In genomic region chr10:78218833-78219490, GRCh38 we compare ENCODE assay signal across 26 cellular contexts.
DNase-seq lines count a peak whose midpoint lies in the region; ATAC-seq and TF ChIP-seq lines count a peak whose summit lies in the region.
"Had no signal": no experiment of that assay in that cellular context is flagged by ENCODE, and none has a peak within 500 bp of the region (broad histone marks: within the 10 kb centered on the region; RNA-seq: fewer than 3 reads in every experiment).

No MANE protein-coding gene starts in this region.

- H4K20me1 ChIP-seq in SK-N-SH (ENCODE audit: insufficient read depth), result no peaks in the 10 kb centered on the region

- TF ChIP-seq RAD21 in SK-N-SH (IDR thresholded peaks at IDR 0.05; ENCODE audit: low read length), result no peak

- intact Hi-C loops in activated T-helper 1 cell treated with anti-CD3 and anti-CD28 coated beads, Interleukin-12 subunit alpha, Interleukin-12 subunit beta, Interleukin-2, Interleukin-4 antibody, amounts not matched to agents 30 ng/mL and 10 ng/mL and 1 ng/mL, durations not matched to agents 14 hours and 24 hours and 36 hours (cut with micrococcal nuclease), result no loop called here

- H3K9ac ChIP-seq in SK-N-SH, result no peak overlapping the region

- H3F3A ChIP-seq in SK-N-SH (replicated peaks; ENCODE audit: insufficient read depth), result no peaks in the 10 kb centered on the region

- H3K36me3 Mint-ChIP-seq in central memory CD8-positive, alpha-beta T cell (ENCODE audit: insufficient read depth), result no peaks in the 10 kb centered on the region
- H3K36me3 Mint-ChIP-seq in activated T-helper 1 cell treated with anti-CD3 and anti-CD28 coated beads, Interleukin-12 subunit alpha, Interleukin-12 subunit beta, Interleukin-2, Interleukin-4 antibody, amounts not matched to agents 30 ng/mL and 10 ng/mL and 1 ng/mL, durations not matched to agents 14 hours and 24 hours and 36 hours (ENCODE audit: low read depth), result no peaks in the 10 kb centered on the region

- no peak for TF ChIP-seq EP300 in SK-N-SH (IDR thresholded peaks at IDR 0.05; ENCODE audit: borderline replicate concordance in 1 of 2, low read depth in 1 of 2, low read length in 1 of 2)

- no peaks in the 10 kb centered on the region for H3K9me3 Mint-ChIP-seq in central memory CD8-positive, alpha-beta T cell
- H3K9me3 Mint-ChIP-seq in activated T-helper 1 cell treated with anti-CD3 and anti-CD28 coated beads, Interleukin-12 subunit alpha, Interleukin-12 subunit beta, Interleukin-2, Interleukin-4 antibody, amounts not matched to agents 30 ng/mL and 10 ng/mL and 1 ng/mL, durations not matched to agents 14 hours and 24 hours and 36 hours, result no peaks in the 10 kb centered on the region
- H3K9me3 Mint-ChIP-seq: activated naive CD8-positive, alpha-beta T cell treated with anti-CD3 and anti-CD28 coated beads, Interleukin-2, amount 50 U/mL, for 24 hours; activated T-cell treated with anti-CD3 and anti-CD28 coated beads, Interleukin-2, amount 50 U/mL, for 24 hours had no signal

- H3K4me3 Mint-ChIP-seq in central memory CD8-positive, alpha-beta T cell, result no peak overlapping the region
- no peak overlapping the region for H3K4me3 Mint-ChIP-seq in activated T-helper 1 cell treated with anti-CD3 and anti-CD28 coated beads, Interleukin-12 subunit alpha, Interleukin-12 subunit beta, Interleukin-2, Interleukin-4 antibody, amounts not matched to agents 30 ng/mL and 10 ng/mL and 1 ng/mL, durations not matched to agents 14 hours and 24 hours and 36 hours
- H3K4me3 Mint-ChIP-seq: activated naive CD8-positive, alpha-beta T cell treated with anti-CD3 and anti-CD28 coated beads, Interleukin-2, amount 50 U/mL, for 24 hours; activated T-cell treated with anti-CD3 and anti-CD28 coated beads, Interleukin-2, amount 50 U/mL, for 24 hours had no signal

- peaks cover 89% of the 10 kb centered on the region for H3K27me3 Mint-ChIP-seq in central memory CD8-positive, alpha-beta T cell
- H3K27me3 Mint-ChIP-seq in activated T-helper 1 cell treated with anti-CD3 and anti-CD28 coated beads, Interleukin-12 subunit alpha, Interleukin-12 subunit beta, Interleukin-2, Interleukin-4 antibody, amounts not matched to agents 30 ng/mL and 10 ng/mL and 1 ng/mL, durations not matched to agents 14 hours and 24 hours and 36 hours (ENCODE audit: insufficient read depth), result no peaks in the 10 kb centered on the region

- CTCF ChIA-PET in SK-N-SH (lab: Yijun Ruan, JAX), result interaction anchor here (0.8 to 2.3 kb wide), 6 partner anchors 13 to 977 kb away, joined by 3 to 15 read pairs (median 4); no protein-coding TSS in a partner anchor

- TF ChIP-seq CTCF in SK-N-SH (IDR thresholded peaks at IDR 0.05), result no peak

- H3K27ac Mint-ChIP-seq in central memory CD8-positive, alpha-beta T cell (ENCODE audit: low read depth), result peak overlapping the region; percentile 16
- H3K27ac Mint-ChIP-seq in activated T-helper 1 cell treated with anti-CD3 and anti-CD28 coated beads, Interleukin-12 subunit alpha, Interleukin-12 subunit beta, Interleukin-2, Interleukin-4 antibody, amounts not matched to agents 30 ng/mL and 10 ng/mL and 1 ng/mL, durations not matched to agents 14 hours and 24 hours and 36 hours, result no peak overlapping the region
- H3K27ac Mint-ChIP-seq: activated naive CD8-positive, alpha-beta T cell treated with anti-CD3 and anti-CD28 coated beads, Interleukin-2, amount 50 U/mL, for 24 hours; activated T-cell treated with anti-CD3 and anti-CD28 coated beads, Interleukin-2, amount 50 U/mL, for 24 hours had no signal

- H3K4me1 ChIP-seq in SK-N-SH (ENCODE audit: control insufficient read depth in 1 of 2, insufficient read depth in 2 of 2, low read depth in 1 of 2, low read length in 1 of 2), result peaks cover 0 to 55% of the 10 kb centered on the region in 2 experiments; a peak in 2 of 4 replicates

- no peaks in the 10 kb centered on the region for H3K79me2 ChIP-seq in SK-N-SH (ENCODE audit: insufficient read depth)

- H3K4me1 Mint-ChIP-seq in central memory CD8-positive, alpha-beta T cell, result no peaks in the 10 kb centered on the region
- H3K4me1 Mint-ChIP-seq in activated T-helper 1 cell treated with anti-CD3 and anti-CD28 coated beads, Interleukin-12 subunit alpha, Interleukin-12 subunit beta, Interleukin-2, Interleukin-4 antibody, amounts not matched to agents 30 ng/mL and 10 ng/mL and 1 ng/mL, durations not matched to agents 14 hours and 24 hours and 36 hours (ENCODE audit: low read depth), result no peaks in the 10 kb centered on the region

- no peaks in the 10 kb centered on the region for H3K27me3 ChIP-seq in SK-N-SH (ENCODE audit: insufficient read depth)
- H3K27me3 ChIP-seq: uterus had no signal

- H3K4me3 ChIP-seq in SK-N-SH (ENCODE audit: low read depth in 2 of 2, low read length in 1 of 2), result no peak overlapping the region
- H3K4me3 ChIP-seq: stomach, uterus had no signal

- H3K36me3 ChIP-seq in SK-N-SH (replicated peaks in 1 of 2; ENCODE audit: control insufficient read depth in 1 of 2, insufficient read depth in 2 of 2, low read length in 1 of 2), result no peaks in the 10 kb centered on the region
- H3K36me3 ChIP-seq: stomach, uterus had no signal

- H3K9me3 ChIP-seq in SK-N-SH, result no peaks in the 10 kb centered on the region
- H3K9me3 ChIP-seq: stomach, uterus had no signal

- 93% methylated on average over 15 of the region's 15 CpGs for WGBS in SK-N-SH (ENCODE audit: low lambda C conversion rate)

- H3K4me2 ChIP-seq in SK-N-SH, result no peak overlapping the region

- DNase-seq in SK-N-SH, result no peak
- peak; percentile 27 for DNase-seq in NCI-H2081 treated with DMSO at 0.1 percent for 48 hours (lab: John Stamatoyannopoulos, UW)
- DNase-seq in central memory CD8-positive, alpha-beta T cell (ENCODE audit: low spot score in 2 of 2), result no peak
- peak; percentile 46 for DNase-seq in retina
- DNase-seq in DMS 273 (lab: John Stamatoyannopoulos, UW; ENCODE audit: unreplicated experiment), result no peak
- no peak for DNase-seq in cerebellar nuclear complex (lab: John Stamatoyannopoulos, UW)
- no peak for DNase-seq in activated T-helper 1 cell treated with anti-CD3 and anti-CD28 coated beads, Interleukin-12 subunit alpha, Interleukin-12 subunit beta, Interleukin-2, Interleukin-4 antibody, amounts not matched to agents 30 ng/mL and 10 ng/mL and 1 ng/mL, durations not matched to agents 14 hours and 24 hours and 36 hours (ENCODE audit: low spot score)
- DNase-seq: 8988T; activated CD4-positive, CD25-positive, alpha-beta regulatory T cell; activated naive CD8-positive, alpha-beta T cell treated with anti-CD3 and anti-CD28 coated beads, Interleukin-2, amount 50 U/mL, for 24 hours; activated T-cell treated with anti-CD3 and anti-CD28 coated beads, Interleukin-2, amount 50 U/mL, for 24 hours; C1 segment of cervical spinal cord; Calu3; dermis blood vessel endothelial cell; GOT3; head of caudate nucleus; Kasumi-1; kidney; NCI-H1930; NCI-H345; NCI-H82; right cardiac atrium; stomach; uterus had no signal

- H3K27ac ChIP-seq in SK-N-SH (ENCODE audit: low read depth in 2 of 2, low read length in 1 of 2), result peak overlapping the region in 1 of 2 experiments; percentile 14; a peak in 1 of 4 replicates
- H3K27ac ChIP-seq: stomach, uterus had no signal

- no peaks in the 10 kb centered on the region for H3K9me2 ChIP-seq in SK-N-SH

- H2AFZ ChIP-seq in SK-N-SH (ENCODE audit: low read depth), result no peak overlapping the region

- POLR2A ChIA-PET in SK-N-SH (lab: Yijun Ruan, JAX), result no interaction called here

- ATAC-seq in SK-N-SH treated with all-trans-retinoic acid at 6 μM for 48 hours, result no peak
- ATAC-seq in central memory CD8-positive, alpha-beta T cell (replicated peaks; ENCODE audit: extremely low read depth, poor library complexity, severe bottlenecking), result no peak
- ATAC-seq: activated naive CD8-positive, alpha-beta T cell treated with anti-CD3 and anti-CD28 coated beads, Interleukin-2, amount 50 U/mL, for 24 hours; esophagus mucosa; right cardiac atrium had no signal

TF ChIP-seq in SK-N-SH, 30 proteins besides CTCF, POLR2A, EP300 and RAD21:
- no peak for TF ChIP-seq SMC3 (IDR thresholded peaks at IDR 0.05; ENCODE audit: low read depth, low read length)
- TF ChIP-seq GATA2 (CRISPR knock-in tag; IDR thresholded peaks at IDR 0.05), result peak; percentile 20; the same call in 1 of the 2 replicates
- TF ChIP-seq NFIC (IDR thresholded peaks at IDR 0.05; ENCODE audit: borderline replicate concordance), result no peak
- TF ChIP-seq NRF1 (IDR thresholded peaks at IDR 0.05; ENCODE audit: low read depth, low read length), result no peak
TF ChIP-seq in SK-N-SH: peak in this region for 1.

TF ChIP-seq in SK-N-SH treated with all-trans-retinoic acid at 6 μM for 48 hours, 23 proteins besides CTCF, POLR2A, EP300 and RAD21:
- TF ChIP-seq ZNF70 (CRISPR knock-in tag; IDR thresholded peaks at IDR 0.05) (no peak), SNAI2 (CRISPR knock-in tag; IDR thresholded peaks at IDR 0.05) (no peak), RARB (CRISPR knock-in tag; IDR thresholded peaks at IDR 0.05) (no peak)

Comparison
In these comparisons a context has a peak if more than half of its experiments do, and no peak if none do; other contexts are left out.
1. DNase-seq: peak in NCI-H2081 treated with DMSO at 0.1 percent for 48 hours (single experiment) and retina (single experiment); none in SK-N-SH (single experiment), central memory CD8-positive, alpha-beta T cell (0 of 2), DMS 273 (single experiment), cerebellar nuclear complex (0 of 2) and activated T-helper 1 cell treated with anti-CD3 and anti-CD28 coated beads, Interleukin-12 subunit alpha, Interleukin-12 subunit beta, Interleukin-2, Interleukin-4 antibody, amounts not matched to agents 30 ng/mL and 10 ng/mL and 1 ng/mL, durations not matched to agents 14 hours and 24 hours and 36 hours (single experiment).